In the genomic region with DNA sequence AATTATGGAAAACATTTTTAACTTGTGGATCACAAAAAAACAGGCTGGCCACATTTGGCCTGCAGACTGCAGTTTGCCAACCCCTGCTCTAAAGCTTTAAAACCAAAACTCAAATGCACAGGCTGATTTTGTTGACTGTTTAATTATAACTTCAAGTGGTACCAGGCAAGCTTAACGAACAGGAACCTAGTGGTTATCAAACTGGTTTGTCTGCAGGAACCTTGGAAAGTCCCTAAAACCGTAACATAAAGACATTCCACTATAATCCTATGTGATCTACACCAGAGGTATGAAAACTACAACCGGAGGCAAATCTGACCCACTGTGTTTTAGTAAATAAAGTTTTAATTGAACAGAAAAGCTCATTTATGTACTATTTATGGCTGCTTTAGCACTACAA, we compare ENCODE assay signal across 9 cellular contexts.
DNase-seq lines count a peak whose midpoint lies in the region; ATAC-seq and TF ChIP-seq lines count a peak whose summit lies in the region.
"Had no signal": no experiment of that assay in that cellular context is flagged by ENCODE, and none has a peak within 500 bp of the region (broad histone marks: within the 10 kb centered on the region; RNA-seq: fewer than 3 reads in every experiment).

No MANE protein-coding gene starts in this region.

- no peak overlapping the region for H3K27ac ChIP-seq in RWPE1
- H3K27ac ChIP-seq in neutrophil, result peak overlapping the region; percentile 44

- POLR2A ChIA-PET in RWPE1 (lab: Yijun Ruan, JAX; ENCODE audit: low non-redundant PET), result no interaction called here

- no peak overlapping the region for H3K4me3 ChIP-seq in neutrophil (ENCODE audit: low read depth in 1 of 2, low read length in 1 of 2)
- H3K4me3 ChIP-seq in HAP-1, result no peak overlapping the region

- ATAC-seq in HG02759 (IDR thresholded peaks at IDR 0.05; ENCODE audit: unreplicated experiment), result peak; percentile 77

- no peaks in the 10 kb centered on the region for H3K27me3 ChIP-seq in neutrophil
- H3K27me3 ChIP-seq in HAP-1 (ENCODE audit: low read depth), result no peaks in the 10 kb centered on the region

- CTCF ChIA-PET in RWPE1 (lab: Yijun Ruan, JAX), result interaction anchor here (0.6 kb wide), 1 partner anchor 37 kb away, joined by 3 read pairs; no protein-coding TSS in a partner anchor

- TF ChIP-seq CTCF in RWPE1 (conservative IDR thresholded peaks at IDR 0.05; ENCODE audit: low read depth), result no peak
- no peak for TF ChIP-seq CTCF in neutrophil (IDR thresholded peaks at IDR 0.05)

- no peaks in the 10 kb centered on the region for H3K36me3 ChIP-seq in neutrophil
- no peaks in the 10 kb centered on the region for H3K36me3 ChIP-seq in HAP-1 (replicated peaks)

- peak; percentile 8 for DNase-seq in NCI-H1105 (lab: John Stamatoyannopoulos, UW)
- DNase-seq in NCI-H1105 treated with DMSO at 0.1 percent for 48 hours (lab: John Stamatoyannopoulos, UW), result no peak
- DNase-seq in RWPE1 (ENCODE audit: low spot score), result peak; percentile 13
- no peak for DNase-seq in NCI-H446 treated with DMSO at 0.1 percent for 48 hours (lab: John Stamatoyannopoulos, UW)
- no peak for DNase-seq in HAP-1 (ENCODE audit: low spot score in 2 of 2)
- DNase-seq in retina, result no peak
- DNase-seq: stimulated activated CD4-positive, alpha-beta T cell treated with anti-CD3 and anti-CD28 coated beads, Interleukin-12 subunit alpha, Interleukin-12 subunit beta, amount 100 ng/mL, for 4 hours had no signal

- H3K9me3 ChIP-seq in neutrophil (no peaks in the 10 kb centered on the region), HAP-1 (no peaks in the 10 kb centered on the region; the same call in 1 of the 2 replicates)

- in situ Hi-C loops in HAP-1 (cut with MboI; ENCODE audit: low sequenced_read_pairs), result no loop called here

- peaks cover 13 to 17% of the 10 kb centered on the region in 2 experiments for H3K4me1 ChIP-seq in neutrophil (ENCODE audit: control insufficient read depth in 1 of 2, insufficient read depth in 1 of 2, low read depth in 1 of 2, low read length in 1 of 2)
- H3K4me1 ChIP-seq in HAP-1, result peaks cover 10% of the 10 kb centered on the region

Comparison
In these comparisons a context has a peak if more than half of its experiments do, and no peak if none do; other contexts are left out.
1. DNase-seq: peak in NCI-H1105 (single experiment) and RWPE1 (single experiment); none in NCI-H1105 treated with DMSO at 0.1 percent for 48 hours (single experiment), NCI-H446 treated with DMSO at 0.1 percent for 48 hours (single experiment), HAP-1 (0 of 2) and retina (single experiment).